In the genomic region with DNA sequence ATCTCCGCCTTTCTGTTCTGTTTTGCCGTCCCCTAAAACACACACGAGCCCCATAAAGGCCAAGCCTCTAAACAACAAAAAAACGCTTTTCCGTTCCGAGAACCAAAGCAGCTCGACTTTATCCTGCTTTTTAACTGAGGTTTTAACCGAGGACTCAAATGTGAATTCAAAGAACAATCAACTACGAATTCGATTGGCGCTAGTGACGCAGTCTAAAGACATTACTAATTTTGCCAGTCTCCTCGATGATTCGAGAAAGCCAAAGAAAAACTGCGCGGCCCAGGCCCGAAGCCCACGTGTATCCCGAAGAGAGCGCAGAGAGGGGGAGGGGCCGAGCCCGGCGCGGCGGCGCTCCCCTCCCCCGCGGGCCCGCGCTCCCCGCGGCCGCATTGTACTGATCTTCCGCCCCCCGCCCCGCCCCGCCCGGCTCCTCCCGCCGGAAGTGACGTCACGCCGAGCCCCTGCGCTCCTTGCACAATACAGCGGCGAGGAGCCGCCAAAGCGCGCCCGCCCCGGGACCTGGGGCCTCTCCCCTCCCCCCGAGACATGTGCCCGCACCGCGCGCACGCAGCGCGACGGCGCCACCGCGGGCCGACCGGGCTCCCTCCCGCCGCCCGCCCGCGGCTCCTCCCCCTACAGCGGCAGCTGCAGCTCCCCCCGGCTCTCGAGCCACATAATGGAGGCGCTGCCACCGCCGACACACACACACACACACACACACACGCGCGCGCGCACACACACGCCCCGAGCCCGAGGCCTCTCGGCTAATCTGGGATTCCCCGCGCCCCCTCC, we compare ENCODE assay signal across 8 cellular contexts.
DNase-seq lines count a peak whose midpoint lies in the region; ATAC-seq and TF ChIP-seq lines count a peak whose summit lies in the region.

No MANE protein-coding gene starts in this region.

- DNase-seq in AG20443 (ENCODE audit: low spot score) (peak; percentile 96), NCI-H510A (lab: John Stamatoyannopoulos, UW) (peak; percentile 83), left kidney (ENCODE audit: low read depth, low spot score) (peak; percentile 97)
- DNase-seq in activated CD4-positive, alpha-beta T cell treated with anti-CD3 and anti-CD28 coated beads for 48 hours, result peak; percentile 96
- peak; percentile 98 for DNase-seq in stimulated activated CD4-positive, alpha-beta T cell treated with anti-CD3 and anti-CD28 coated beads, Interleukin-1b, Interleukin-23, amount 100 ng/mL, for 4 hours (ENCODE audit: low read depth in 2 of 2)

- TF ChIP-seq POLR2A in GM19099 (IDR thresholded peaks at IDR 0.05; ENCODE audit: extremely low read depth, insufficient read length, low read depth), result peak; percentile 70

- peak overlapping the region; percentile 96 for H3K27ac ChIP-seq in cingulate gyrus (ENCODE audit: low read depth, low read length)

- ATAC-seq in HG03378 (IDR thresholded peaks at IDR 0.05; ENCODE audit: unreplicated experiment), result peak; percentile 41

Comparison
In these comparisons a context has a peak if more than half of its experiments do, and no peak if none do; other contexts are left out.
1. Peak in every context shown above with its lines: DNase-seq, ATAC-seq and H3K27ac ChIP-seq.